Comparison of ENCODE assay signal across 9 cellular contexts in genomic region chr6:33856655-33857054, GRCh38. TPM values are rescaled to one million over a fixed set of nuclear protein-coding genes. Genes with fewer than 3 reads are reported as not detected.
DNase-seq lines count a peak whose midpoint lies in the region; FAIRE-seq and TF ChIP-seq lines count a peak whose summit lies in the region.
"Had no signal": no experiment of that assay in that cellular context is flagged by ENCODE, and none has a peak within 500 bp of the region (broad histone marks: within the 10 kb centered on the region; RNA-seq: fewer than 3 reads in every experiment).

No MANE protein-coding gene starts in this region.

- H3K27me3 Mint-ChIP-seq in type B pancreatic cell = peaks cover 18% of the 10 kb centered on the region

- no peak for TF ChIP-seq CTCF in type B pancreatic cell (conservative IDR thresholded peaks at IDR 0.05)

- no peak for TF ChIP-seq POLR2A in GM12891 (IDR thresholded peaks at IDR 0.05; ENCODE audit: low read depth, low read length)

- H3K27ac Mint-ChIP-seq in type B pancreatic cell = no peak overlapping the region

- H3K4me3 Mint-ChIP-seq in type B pancreatic cell = no peak overlapping the region

- no peaks in the 10 kb centered on the region for H3K9me3 Mint-ChIP-seq in type B pancreatic cell

- peaks cover 14% of the 10 kb centered on the region for H3K4me1 Mint-ChIP-seq in type B pancreatic cell (ENCODE audit: unreplicated experiment)

- no peak for DNase-seq in GM12891 (ENCODE audit: insufficient read length, low spot score)
- peak; percentile 70 for DNase-seq in RPMI7951 (ENCODE audit: low read depth)
- DNase-seq in activated T-helper 1 cell treated with anti-CD3 and anti-CD28 coated beads, Interleukin-2, amount 50 U/mL, for 16 hours (ENCODE audit: low read depth in 1 of 2, low spot score in 1 of 2) = peak; percentile 31 to 56
- DNase-seq in stimulated activated CD4-positive, alpha-beta T cell treated with anti-CD3 and anti-CD28 coated beads, Interleukin-2, amount 100 ng/mL, for 48 hours = peak; percentile 54 to 65
- DNase-seq in COR-L47 (lab: John Stamatoyannopoulos, UW) = no peak
- no peak for DNase-seq in superior temporal gyrus (ENCODE audit: extremely low spot score)
- no peak for DNase-seq in HT-29 (ENCODE audit: low spot score)
- DNase-seq in type B pancreatic cell (ENCODE audit: extremely low spot score, unreplicated experiment) = no peak

- FAIRE-seq in GM12891 (lab: Jason Lieb, UNC) = peak; percentile 92

- H3K36me3 Mint-ChIP-seq in type B pancreatic cell = no peaks in the 10 kb centered on the region

TF ChIP-seq in GM12891, 5 proteins besides CTCF, POLR2A, EP300 and RAD21:
- TF ChIP-seq POLR2AphosphoS5 (IDR thresholded peaks at IDR 0.05; ENCODE audit: low read depth, low read length) = no peak
- TF ChIP-seq TAF1 (IDR thresholded peaks at IDR 0.05; ENCODE audit: low read depth, low read length) = no peak
- TF ChIP-seq POU2F2 (IDR thresholded peaks at IDR 0.05; ENCODE audit: low read depth, low read length) = no peak
- no peak for TF ChIP-seq PAX5 (IDR thresholded peaks at IDR 0.05; ENCODE audit: insufficient read depth, low read length, severe bottlenecking)
- TF ChIP-seq SPI1 (IDR thresholded peaks at IDR 0.05; ENCODE audit: low read depth, low read length) = no peak

RNA-seq across cellular contexts. Expression of gene MLN, which starts 52.9 kb away (rescaled TPM):
- not detected for polyA plus RNA-seq in GM12891 (2012; ENCODE audit: low read depth, missing spikeins)
- not detected in 2 replicates for total RNA-seq in RPMI7951 (2014; rRNA removed; shearing (Covaris generic))
- not detected in 2 replicates for total RNA-seq in HT-29 (2014; rRNA removed; shearing (Covaris generic))
- 0.65 and 4.6 TPM in 2 replicates for total RNA-seq in type B pancreatic cell (ENCODE audit: low replicate concordance)
- total RNA-seq: fibroblast of lung had no signal
- polyA plus RNA-seq: fibroblast of lung had no signal

Comparison
In these comparisons a context has a peak if more than half of its experiments do, and no peak if none do; other contexts are left out.
1. DNase-seq: peak in RPMI7951 (single experiment), activated T-helper 1 cell treated with anti-CD3 and anti-CD28 coated beads, Interleukin-2, amount 50 U/mL, for 16 hours (2 of 2) and stimulated activated CD4-positive, alpha-beta T cell treated with anti-CD3 and anti-CD28 coated beads, Interleukin-2, amount 100 ng/mL, for 48 hours (2 of 2); none in GM12891 (single experiment), COR-L47 (single experiment), superior temporal gyrus (single experiment), HT-29 (single experiment) and type B pancreatic cell (single experiment).